9 cellular contexts compared by ENCODE assay signal in genomic region chr22:39173050-39173706, GRCh38. TPM values are rescaled to one million over a fixed set of nuclear protein-coding genes. Genes with fewer than 3 reads are reported as not detected.
A peak's percentile ranks its signal among the peaks of the same experiment; 100 is the strongest.
DNase-seq lines count a peak whose midpoint lies in the region; ATAC-seq and TF ChIP-seq lines count a peak whose summit lies in the region.
"Had no signal": no experiment of that assay in that cellular context is flagged by ENCODE, and none has a peak within 500 bp of the region (broad histone marks: within the 10 kb centered on the region; RNA-seq: fewer than 3 reads in every experiment).

No MANE protein-coding gene starts in this region.

- no peak for TF ChIP-seq POLR2A in breast epithelium (IDR thresholded peaks at IDR 0.05)

- ATAC-seq in natural killer cell treated with Interleukin-12 subunit alpha and Interleukin-12 subunit beta and Interleukin-15 and Interleukin-18, amount 100 ng/mL, for 72 hours: no peak
- ATAC-seq in upper lobe of right lung: no peak
- ATAC-seq in GM18502 (IDR thresholded peaks at IDR 0.05; ENCODE audit: poor library complexity, unreplicated experiment): no peak

- H3K4me1 ChIP-seq in breast epithelium (peaks cover 28 to 36% of the 10 kb centered on the region in 2 donors), endodermal cell (ENCODE audit: control insufficient read depth, insufficient read depth, low read length) (peaks cover 33% of the 10 kb centered on the region), upper lobe of right lung (peaks cover 56% of the 10 kb centered on the region)

- H3K27me3 ChIP-seq in breast epithelium (no peaks in the 10 kb centered on the region), endodermal cell (ENCODE audit: control insufficient read depth, insufficient read depth, low read length, poor library complexity, severe bottlenecking) (no peaks in the 10 kb centered on the region), upper lobe of right lung (no peaks in the 10 kb centered on the region)

- DNase-seq in breast epithelium (ENCODE audit: low spot score in 2 of 2) (no peak), MCF 10A (ENCODE audit: unreplicated experiment) (no peak), endodermal cell (peak; percentile 55), upper lobe of right lung (no peak), NCI-H1694 (lab: John Stamatoyannopoulos, UW) (no peak)
- no peak for DNase-seq in natural killer cell treated with Interleukin-12 subunit alpha and Interleukin-12 subunit beta and Interleukin-15 and Interleukin-18, amount 100 ng/mL, for 72 hours (ENCODE audit: low spot score)
- DNase-seq in activated T-helper 2 cell treated with anti-CD3 and anti-CD28 coated beads, Interferon-gamma antibody, Interleukin-2, Interleukin-4, amounts not matched to agents 10 μg/mL and 5 μg/mL and 100 μg/mL, durations not matched to agents 14 hours and 24 hours and 36 hours (ENCODE audit: low spot score): no peak
- DNase-seq: NCI-H526 treated with DMSO at 0.1 percent for 48 hours had no signal

- no TSS peak for BruUV-seq in MCF 10A (replicated peaks; lab: Mats Ljungman, UMichigan)

- CTCF ChIA-PET in MCF 10A (lab: Yijun Ruan, JAX): interaction anchor here (0.6 to 11.9 kb wide), 4 partner anchors 66 to 220 kb away, joined by 3 to 256 read pairs (median 4); partner anchors contain the start of gene RPL3

- H3K4me1 Mint-ChIP-seq in MCF 10A (ENCODE audit: insufficient read depth, unreplicated experiment) (peaks cover 43% of the 10 kb centered on the region), endodermal cell (peaks cover 57% of the 10 kb centered on the region)
- H3K4me1 Mint-ChIP-seq in natural killer cell treated with Interleukin-12 subunit alpha and Interleukin-12 subunit beta and Interleukin-15 and Interleukin-18, amount 100 ng/mL, for 72 hours (ENCODE audit: low read depth in 2 of 2): peaks cover 31 to 42% of the 10 kb centered on the region in 2 donors
- H3K4me1 Mint-ChIP-seq in activated T-helper 2 cell treated with anti-CD3 and anti-CD28 coated beads, Interferon-gamma antibody, Interleukin-2, Interleukin-4, amounts not matched to agents 10 μg/mL and 5 μg/mL and 100 μg/mL, durations not matched to agents 14 hours and 24 hours and 36 hours (ENCODE audit: low read depth): peaks cover 27% of the 10 kb centered on the region

- H3K27ac Mint-ChIP-seq in MCF 10A (ENCODE audit: low read depth, unreplicated experiment) (no peak overlapping the region), endodermal cell (peak overlapping the region; percentile 98)
- peak overlapping the region; percentile 71 to 88 for H3K27ac Mint-ChIP-seq in natural killer cell treated with Interleukin-12 subunit alpha and Interleukin-12 subunit beta and Interleukin-15 and Interleukin-18, amount 100 ng/mL, for 72 hours
- no peak overlapping the region for H3K27ac Mint-ChIP-seq in activated T-helper 2 cell treated with anti-CD3 and anti-CD28 coated beads, Interferon-gamma antibody, Interleukin-2, Interleukin-4, amounts not matched to agents 10 μg/mL and 5 μg/mL and 100 μg/mL, durations not matched to agents 14 hours and 24 hours and 36 hours

- H3K9me3 Mint-ChIP-seq in MCF 10A (ENCODE audit: unreplicated experiment) (no peaks in the 10 kb centered on the region), endodermal cell (no peaks in the 10 kb centered on the region)
- H3K9me3 Mint-ChIP-seq in natural killer cell treated with Interleukin-12 subunit alpha and Interleukin-12 subunit beta and Interleukin-15 and Interleukin-18, amount 100 ng/mL, for 72 hours: no peaks in the 10 kb centered on the region
- no peaks in the 10 kb centered on the region for H3K9me3 Mint-ChIP-seq in activated T-helper 2 cell treated with anti-CD3 and anti-CD28 coated beads, Interferon-gamma antibody, Interleukin-2, Interleukin-4, amounts not matched to agents 10 μg/mL and 5 μg/mL and 100 μg/mL, durations not matched to agents 14 hours and 24 hours and 36 hours

- H3K36me3 ChIP-seq in breast epithelium (no peaks in the 10 kb centered on the region), endodermal cell (ENCODE audit: control insufficient read depth, insufficient read depth, low read length) (no peaks in the 10 kb centered on the region), upper lobe of right lung (no peaks in the 10 kb centered on the region)

- intact Hi-C loops in breast epithelium (cut with DNase I; ENCODE audit: low total_unique reads) (loop anchor here (5.0 kb wide), 1 partner anchor 354 kb away; no protein-coding TSS in a partner anchor), MCF 10A (cut with micrococcal nuclease) (loop anchor here (5.0 to 10.0 kb wide), 3 partner anchors 79 to 352 kb away; partner anchors contain the start of gene ATF4), upper lobe of right lung (cut with DNase I) (loop anchor here (5.0 kb wide), 1 partner anchor 144 kb away; the partner anchor contains the start of gene RPL3)
- intact Hi-C loops in activated T-helper 2 cell treated with anti-CD3 and anti-CD28 coated beads, Interferon-gamma antibody, Interleukin-2, Interleukin-4, amounts not matched to agents 10 μg/mL and 5 μg/mL and 100 μg/mL, durations not matched to agents 14 hours and 24 hours and 36 hours (cut with micrococcal nuclease): no loop called here

- WGBS in endodermal cell (ENCODE audit: insufficient coverage in 1 of 2, insufficient read length in 1 of 2), 2 experiments: 91 to 92% methylated on average over 12 to 16 of the region's 16 CpGs

- peak overlapping the region; percentile 88 to 89 for H3K27ac ChIP-seq in breast epithelium
- H3K27ac ChIP-seq in endodermal cell (ENCODE audit: low read depth, low read length): no peak overlapping the region
- peak overlapping the region; percentile 92 for H3K27ac ChIP-seq in upper lobe of right lung

- H3K36me3 Mint-ChIP-seq in MCF 10A (ENCODE audit: insufficient read depth, unreplicated experiment) (peaks cover 6% of the 10 kb centered on the region), endodermal cell (ENCODE audit: low read depth) (no peaks in the 10 kb centered on the region)
- no peaks in the 10 kb centered on the region for H3K36me3 Mint-ChIP-seq in natural killer cell treated with Interleukin-12 subunit alpha and Interleukin-12 subunit beta and Interleukin-15 and Interleukin-18, amount 100 ng/mL, for 72 hours
- H3K36me3 Mint-ChIP-seq in activated T-helper 2 cell treated with anti-CD3 and anti-CD28 coated beads, Interferon-gamma antibody, Interleukin-2, Interleukin-4, amounts not matched to agents 10 μg/mL and 5 μg/mL and 100 μg/mL, durations not matched to agents 14 hours and 24 hours and 36 hours (ENCODE audit: low read depth): no peaks in the 10 kb centered on the region

- no peak for TF ChIP-seq CTCF in breast epithelium (IDR thresholded peaks at IDR 0.05)
- TF ChIP-seq CTCF in MCF 10A (IDR thresholded peaks at IDR 0.05; ENCODE audit: unreplicated experiment): no peak
- no peak for TF ChIP-seq CTCF in endodermal cell (conservative IDR thresholded peaks at IDR 0.05)
- TF ChIP-seq CTCF in upper lobe of right lung (IDR thresholded peaks at IDR 0.05): no peak

- H3K4me3 ChIP-seq in breast epithelium: no peak overlapping the region
- H3K4me3 ChIP-seq in endodermal cell (ENCODE audit: low read length): no peak overlapping the region
- H3K4me3 ChIP-seq in upper lobe of right lung: no peak overlapping the region

- H3K9ac ChIP-seq in endodermal cell (ENCODE audit: extremely low read depth, low read length, poor library complexity, severe bottlenecking): no peak overlapping the region

- H3K4me3 Mint-ChIP-seq in MCF 10A (ENCODE audit: unreplicated experiment) (no peak overlapping the region), endodermal cell (no peak overlapping the region)
- peak overlapping the region; percentile 79 for H3K4me3 Mint-ChIP-seq in natural killer cell treated with Interleukin-12 subunit alpha and Interleukin-12 subunit beta and Interleukin-15 and Interleukin-18, amount 100 ng/mL, for 72 hours
- H3K4me3 Mint-ChIP-seq in activated T-helper 2 cell treated with anti-CD3 and anti-CD28 coated beads, Interferon-gamma antibody, Interleukin-2, Interleukin-4, amounts not matched to agents 10 μg/mL and 5 μg/mL and 100 μg/mL, durations not matched to agents 14 hours and 24 hours and 36 hours (ENCODE audit: low read depth): no peak overlapping the region

- no peaks in the 10 kb centered on the region for H3K27me3 Mint-ChIP-seq in MCF 10A (ENCODE audit: insufficient read depth, unreplicated experiment)
- H3K27me3 Mint-ChIP-seq in endodermal cell (ENCODE audit: insufficient read depth): no peaks in the 10 kb centered on the region
- H3K27me3 Mint-ChIP-seq in natural killer cell treated with Interleukin-12 subunit alpha and Interleukin-12 subunit beta and Interleukin-15 and Interleukin-18, amount 100 ng/mL, for 72 hours: peaks cover 7% of the 10 kb centered on the region in 2 donors
- H3K27me3 Mint-ChIP-seq in activated T-helper 2 cell treated with anti-CD3 and anti-CD28 coated beads, Interferon-gamma antibody, Interleukin-2, Interleukin-4, amounts not matched to agents 10 μg/mL and 5 μg/mL and 100 μg/mL, durations not matched to agents 14 hours and 24 hours and 36 hours (ENCODE audit: low read depth): peaks cover 2% of the 10 kb centered on the region

- POLR2A ChIA-PET in MCF 10A (lab: Yijun Ruan, JAX): interaction anchor here (4.9 to 6.0 kb wide), 2 partner anchors 137 to 144 kb away, joined by 38 to 53 read pairs; partner anchors contain the start of gene RPL3

- no peaks in the 10 kb centered on the region for H3K9me3 ChIP-seq in breast epithelium
- no peaks in the 10 kb centered on the region for H3K9me3 ChIP-seq in endodermal cell (ENCODE audit: control insufficient read depth, low read length)
- H3K9me3 ChIP-seq in upper lobe of right lung: no peaks in the 10 kb centered on the region

RNA-seq across cellular contexts. Expression of gene CBX7, which starts 20.7 kb away (rescaled TPM):
- total RNA-seq in breast epithelium (10 to 100 TPM; 57.1 to 71.9 (median 71.1) TPM), MCF 10A (2022) (5.3 and 6.2 TPM in 2 replicates), endodermal cell (10 to 100 TPM; 14.2 to 22.0 TPM), upper lobe of right lung (62.7 TPM)
- polyA plus RNA-seq in endodermal cell (2013, experiment 1 of 2): 6.0 TPM
- polyA plus RNA-seq in endodermal cell (2013, experiment 2 of 2): 5.8 TPM
- total RNA-seq in natural killer cell treated with Interleukin-12 subunit alpha and Interleukin-12 subunit beta and Interleukin-15 and Interleukin-18, amount 100 ng/mL, for 72 hours: 10 to 100 TPM in 1 of 2 donors, 1 to 10 TPM in 1; 4.9 to 11.1 TPM
- total RNA-seq in activated T-helper 2 cell treated with anti-CD3 and anti-CD28 coated beads, Interferon-gamma antibody, Interleukin-2, Interleukin-4, amounts not matched to agents 10 μg/mL and 5 μg/mL and 100 μg/mL, durations not matched to agents 14 hours and 24 hours and 36 hours: 11.6 and 11.8 TPM in 2 replicates

Comparison
In these comparisons a context has a peak if more than half of its experiments do, and no peak if none do; other contexts are left out.
1. H3K27ac Mint-ChIP-seq: peak in endodermal cell (single experiment) and natural killer cell treated with Interleukin-12 subunit alpha and Interleukin-12 subunit beta and Interleukin-15 and Interleukin-18, amount 100 ng/mL, for 72 hours (2 of 2); none in MCF 10A (single experiment) and activated T-helper 2 cell treated with anti-CD3 and anti-CD28 coated beads, Interferon-gamma antibody, Interleukin-2, Interleukin-4, amounts not matched to agents 10 μg/mL and 5 μg/mL and 100 μg/mL, durations not matched to agents 14 hours and 24 hours and 36 hours (single experiment).